In genomic region chr11:95147364-95147905, GRCh38 we compare ENCODE assay signal across 9 cellular contexts. TPM values are rescaled to one million over a fixed set of nuclear protein-coding genes. Genes with fewer than 3 reads are reported as not detected.
DNase-seq lines count a peak whose midpoint lies in the region; ATAC-seq and TF ChIP-seq lines count a peak whose summit lies in the region.
"Had no signal": no experiment of that assay in that cellular context is flagged by ENCODE, and none has a peak within 500 bp of the region (broad histone marks: within the 10 kb centered on the region; RNA-seq: fewer than 3 reads in every experiment).

No MANE protein-coding gene starts in this region.

- peaks cover 0 to 45% (median 30%) of the 10 kb centered on the region in 4 donors for H3K4me1 ChIP-seq in sigmoid colon

- no peaks in the 10 kb centered on the region for H3K9me3 ChIP-seq in sigmoid colon
- H3K9me3 ChIP-seq: thoracic aorta had no signal

- H3K36me3 ChIP-seq in sigmoid colon = no peaks in the 10 kb centered on the region
- H3K36me3 ChIP-seq: thoracic aorta had no signal

- no peak overlapping the region for H3K4me3 ChIP-seq in sigmoid colon
- H3K4me3 ChIP-seq: thoracic aorta had no signal

- no peak for ATAC-seq in stimulated activated naive CD8-positive, alpha-beta T cell treated with anti-CD3 and anti-CD28 coated beads, Interleukin-15, Interleukin-2, amounts not matched to agents 100 U/mL and 50 U/mL, for 24 hours
- ATAC-seq in HG03039 (IDR thresholded peaks at IDR 0.05; ENCODE audit: unreplicated experiment) (no peak), GM19035 (IDR thresholded peaks at IDR 0.05; ENCODE audit: unreplicated experiment) (no peak)

- H3K27ac ChIP-seq in sigmoid colon = peak overlapping the region; percentile 19 to 68 (median 50)

- no peak for TF ChIP-seq CTCF in sigmoid colon (IDR thresholded peaks at IDR 0.05)

- H3K27me3 ChIP-seq in sigmoid colon = no peaks in the 10 kb centered on the region

- TF ChIP-seq EP300 in sigmoid colon (IDR thresholded peaks at IDR 0.05) = peak; percentile 5 to 90 (median 86)

- 32 to 52% methylated on average over 4 of the region's 4 CpGs for WGBS in sigmoid colon, 2 donors

- intact Hi-C loops in sigmoid colon (cut with DNase I) = loop anchor here (10.0 kb wide), 1 partner anchor 173 kb away; the partner anchor contains the start of genes CWC15 and KDM4D

- DNase-seq in GM04504 (ENCODE audit: low read depth) (peak; percentile 69), RPMI7951 (ENCODE audit: low read depth) (peak; percentile 94), fibroblast of gingiva (ENCODE audit: low read depth) (peak; percentile 80), sigmoid colon (peak; percentile 80), NCI-H2029 (lab: John Stamatoyannopoulos, UW) (no peak)
- DNase-seq in stimulated activated naive CD8-positive, alpha-beta T cell treated with anti-CD3 and anti-CD28 coated beads, Interleukin-15, Interleukin-2, amounts not matched to agents 100 U/mL and 50 U/mL, for 24 hours = no peak

- TF ChIP-seq POLR2A in sigmoid colon (IDR thresholded peaks at IDR 0.05) = no peak

RNA-seq across cellular contexts. Expression of gene ENDOD1, which starts 57.8 kb away (rescaled TPM):
- total RNA-seq in RPMI7951 (2014; rRNA removed; shearing (Covaris generic)) = 36.6 and 40.4 TPM in 2 replicates
- total RNA-seq in sigmoid colon = 10 to 100 TPM; 18.1 to 31.4 (median 21.0) TPM
- 10 to 100 TPM in 1 of 3 donors, 1 to 10 TPM in 2; 7.8 to 26.5 (median 8.3) TPM for polyA plus RNA-seq in sigmoid colon

Comparison
In these comparisons a context has a peak if more than half of its experiments do, and no peak if none do; other contexts are left out.
1. DNase-seq: peak in GM04504 (single experiment), RPMI7951 (single experiment), fibroblast of gingiva (single experiment) and sigmoid colon (single experiment); none in stimulated activated naive CD8-positive, alpha-beta T cell treated with anti-CD3 and anti-CD28 coated beads, Interleukin-15, Interleukin-2, amounts not matched to agents 100 U/mL and 50 U/mL, for 24 hours (single experiment) and NCI-H2029 (single experiment).